Comparison of ENCODE assay signal across 32 cellular contexts in genomic region chr16:1950047-1950446, GRCh38. TPM values are rescaled to one million over a fixed set of nuclear protein-coding genes. Genes with fewer than 3 reads are reported as not detected.
DNase-seq lines count a peak whose midpoint lies in the region; ATAC-seq and TF ChIP-seq lines count a peak whose summit lies in the region.
"Had no signal": no experiment of that assay in that cellular context is flagged by ENCODE, and none has a peak within 500 bp of the region (broad histone marks: within the 10 kb centered on the region; RNA-seq: fewer than 3 reads in every experiment).

No MANE protein-coding gene starts in this region.

- DNase-seq in Panc1 (ENCODE audit: low read depth, low spot score): no peak
- DNase-seq in esophagus squamous epithelium (lab: John Stamatoyannopoulos, UW): no peak
- DNase-seq in islet precursor cell: peak; percentile 46
- peak in 1 of 2 donors; percentile 86 for DNase-seq in gastrocnemius medialis
- DNase-seq in cortex of kidney (lab: John Stamatoyannopoulos, UW): no peak
- DNase-seq: activated CD4-positive, alpha-beta memory T cell treated with anti-CD3 and anti-CD28 coated beads, Interleukin-2, amount 10 ng/mL, durations not matched to agents 7 days and 5 days; activated CD8-positive, alpha-beta memory T cell treated with anti-CD3 and anti-CD28 coated beads, Interleukin-2, amount 50 U/mL, for 48 hours; activated naive CD4-positive, alpha-beta T cell treated with anti-CD3 and anti-CD28 coated beads, Interleukin-2, amount 10 ng/mL, durations not matched to agents 7 days and 5 days; amniotic stem cell; Caco-2; caudate nucleus; DMS79 treated with DMSO at 0.1 percent for 48 hours; GF-D8; mesendoderm; naive B cell; NCI-H1417; NCI-H2029 treated with DMSO at 0.1 percent for 48 hours; NCI-H2227 treated with DMSO at 0.1 percent for 48 hours; NCI-H69; T-helper 1 cell had no signal

- POLR2A ChIA-PET in Panc1 (lab: Charles Lee): no interaction called here

- TF ChIP-seq POLR2A in esophagus squamous epithelium (IDR thresholded peaks at IDR 0.05) (no peak), gastrocnemius medialis (IDR thresholded peaks at IDR 0.05) (no peak)

- CTCF ChIA-PET in Panc1 (lab: Charles Lee): no interaction called here

- TF ChIP-seq CTCF in Panc1 (IDR thresholded peaks at IDR 0.05): no peak
- peak in 1 of 6 experiments; percentile 15 for TF ChIP-seq CTCF in esophagus squamous epithelium (IDR thresholded peaks at IDR 0.05)
- TF ChIP-seq CTCF in gastrocnemius medialis (IDR thresholded peaks at IDR 0.05 in 4 of 5, conservative IDR thresholded peaks at IDR 0.05 in 1 of 5): no peak

- ATAC-seq in Panc1 (peak; percentile 58), gastrocnemius medialis (peak; percentile 46 to 57), HG02938 (IDR thresholded peaks at IDR 0.05; ENCODE audit: unreplicated experiment) (no peak), GM18870 (IDR thresholded peaks at IDR 0.05; ENCODE audit: unreplicated experiment) (no peak)

- in situ Hi-C loops in Panc1 (cut with HindIII; ENCODE audit: low pct_unique_long_range_greater_than_20kb, low sequenced_read_pairs): no loop called here
- in situ Hi-C loops in gastrocnemius medialis (cut with MboI; ENCODE audit: low sequenced_read_pairs in 4 of 4): no loop called here

- no peaks in the 10 kb centered on the region for H3K36me3 ChIP-seq in Panc1 (ENCODE audit: control insufficient read depth, insufficient read depth, low read length)
- H3K36me3 ChIP-seq in esophagus squamous epithelium: no peaks in the 10 kb centered on the region
- H3K36me3 ChIP-seq in gastrocnemius medialis: no peaks in the 10 kb centered on the region
- H3K36me3 ChIP-seq: BLaER1 treated with 17β-estradiol and CSF1 and Interleukin-3, amounts not matched to agents 10 nM and 100 nM; tibial nerve had no signal

- no TSS peak for BruUV-seq in Panc1 (replicated peaks; lab: Mats Ljungman, UMichigan)

- no peaks in the 10 kb centered on the region for H3K4me1 ChIP-seq in Panc1 (ENCODE audit: control insufficient read depth, insufficient read depth, low read length)
- peaks cover 0 to 23% (median 10%) of the 10 kb centered on the region in 3 donors for H3K4me1 ChIP-seq in esophagus squamous epithelium
- peaks cover 39 to 83% of the 10 kb centered on the region in 2 donors for H3K4me1 ChIP-seq in gastrocnemius medialis
- H3K4me1 ChIP-seq: BLaER1 treated with 17β-estradiol and CSF1 and Interleukin-3, amounts not matched to agents 10 nM and 100 nM; Caco-2; tibial nerve had no signal

- no peaks in the 10 kb centered on the region for H3K9me3 ChIP-seq in Panc1 (ENCODE audit: control insufficient read depth, insufficient read depth, low read depth, low read length)
- H3K9me3 ChIP-seq in esophagus squamous epithelium: no peaks in the 10 kb centered on the region
- no peaks in the 10 kb centered on the region for H3K9me3 ChIP-seq in gastrocnemius medialis
- H3K9me3 ChIP-seq: BLaER1 treated with 17β-estradiol and CSF1 and Interleukin-3, amounts not matched to agents 10 nM and 100 nM; Caco-2; tibial nerve had no signal

- H3K4me3 ChIP-seq in Panc1 (ENCODE audit: low read depth in 2 of 2, low read length in 2 of 2): no peak overlapping the region
- H3K4me3 ChIP-seq in esophagus squamous epithelium: no peak overlapping the region
- H3K4me3 ChIP-seq in gastrocnemius medialis: peak overlapping the region in 2 of 4 donors; percentile 6 to 7
- H3K4me3 ChIP-seq: BLaER1 treated with 17β-estradiol and CSF1 and Interleukin-3, amounts not matched to agents 10 nM and 100 nM; tibial nerve had no signal

- intact Hi-C loops in Panc1 (cut with micrococcal nuclease; ENCODE audit: unreplicated experiment): no loop called here
- intact Hi-C loops in esophagus squamous epithelium (cut with DNase I): no loop called here
- intact Hi-C loops in gastrocnemius medialis (cut with DNase I; ENCODE audit: low total_unique reads): no loop called here

- no peak overlapping the region for H3K27ac ChIP-seq in Panc1 (ENCODE audit: low read length)
- H3K27ac ChIP-seq in esophagus squamous epithelium: peak overlapping the region in 3 of 4 donors; percentile 29 to 58 (median 39)
- peak overlapping the region; percentile 95 to 100 (median 98) for H3K27ac ChIP-seq in gastrocnemius medialis
- H3K27ac ChIP-seq: BLaER1 treated with 17β-estradiol and CSF1 and Interleukin-3, amounts not matched to agents 10 nM and 100 nM; KMS-11; tibial nerve had no signal

- H3K27me3 ChIP-seq in Panc1 (ENCODE audit: control insufficient read depth, insufficient read depth, low read length) (no peaks in the 10 kb centered on the region), esophagus squamous epithelium (no peaks in the 10 kb centered on the region), gastrocnemius medialis (no peaks in the 10 kb centered on the region)
- H3K27me3 ChIP-seq: BLaER1 treated with 17β-estradiol and CSF1 and Interleukin-3, amounts not matched to agents 10 nM and 100 nM; tibial nerve had no signal

- 33 to 45% methylated on average over 2 to 6 of the region's 7 CpGs for WGBS in esophagus squamous epithelium, 2 donors

RNA-seq across cellular contexts. Expression of gene RPL3L, which starts 4.4 kb away (rescaled TPM):
- total RNA-seq in Panc1 (2021; ENCODE audit: unreplicated experiment) (0.26 TPM), esophagus squamous epithelium (not detected), gastrocnemius medialis (100 to 1,000 TPM; 116 to 354 (median 188) TPM)
- polyA plus RNA-seq in Panc1 (2012; ENCODE audit: insufficient read length): not detected
- total RNA-seq: activated CD4-positive, alpha-beta memory T cell treated with anti-CD3 and anti-CD28 coated beads, Interleukin-2, amount 10 ng/mL, durations not matched to agents 7 days and 5 days; Caco-2; endodermal cell; fibroblast of lung; glomerular endothelial cell; kidney epithelial cell; pulmonary artery endothelial cell; SK-MEL-5; tibial nerve had no signal
- polyA plus RNA-seq: AG04450, fibroblast of lung had no signal

RNA-seq across cellular contexts. Expression of gene MSRB1, which starts 7.0 kb away (rescaled TPM):
- total RNA-seq in Panc1 (2021; ENCODE audit: unreplicated experiment): 25.3 TPM
- 44.3 TPM for polyA plus RNA-seq in Panc1 (2012; ENCODE audit: insufficient read length)
- total RNA-seq in esophagus squamous epithelium: 10 to 100 TPM; 20.1 to 36.4 (median 21.0) TPM
- 10 to 100 TPM; 16.7 to 40.7 (median 35.2) TPM for total RNA-seq in gastrocnemius medialis

RNA-seq across cellular contexts. Expression of gene NDUFB10, which starts 9.3 kb away (rescaled TPM):
- 287 TPM for total RNA-seq in Panc1 (2021; ENCODE audit: unreplicated experiment)
- 493 TPM for polyA plus RNA-seq in Panc1 (2012; ENCODE audit: insufficient read length)
- 100 to 1,000 TPM; 172 to 215 (median 189) TPM for total RNA-seq in esophagus squamous epithelium
- 1,000 to 10,000 TPM in 1 of 4 donors, 100 to 1,000 TPM in 3; 530 to 1,014 (median 743) TPM for total RNA-seq in gastrocnemius medialis

RNA-seq across cellular contexts. Expression of gene RPS2, which starts 14.6 kb away (rescaled TPM):
- total RNA-seq in Panc1 (2021; ENCODE audit: unreplicated experiment) (2,794 TPM), esophagus squamous epithelium (1,000 to 10,000 TPM; 1,980 to 2,837 (median 2,292) TPM), gastrocnemius medialis (1,000 to 10,000 TPM; 1,162 to 1,876 (median 1,684) TPM)
- polyA plus RNA-seq in Panc1 (2012; ENCODE audit: insufficient read length): 3,901 TPM

RNA-seq across cellular contexts. Expression of gene RNF151, which starts 16.6 kb away (rescaled TPM):
- not detected for total RNA-seq in Panc1 (2021; ENCODE audit: unreplicated experiment)
- not detected for polyA plus RNA-seq in Panc1 (2012; ENCODE audit: insufficient read length)
- total RNA-seq in esophagus squamous epithelium: not detected
- not detected for total RNA-seq in gastrocnemius medialis
- total RNA-seq: activated CD4-positive, alpha-beta memory T cell treated with anti-CD3 and anti-CD28 coated beads, Interleukin-2, amount 10 ng/mL, durations not matched to agents 7 days and 5 days; Caco-2; fibroblast of lung; glomerular endothelial cell; kidney epithelial cell; pulmonary artery endothelial cell; SK-MEL-5; tibial nerve had no signal
- polyA plus RNA-seq: AG04450, fibroblast of lung had no signal

Comparison
In these comparisons a context has a peak if more than half of its experiments do, and no peak if none do; other contexts are left out.
1. ATAC-seq: peak in Panc1 (single experiment) and gastrocnemius medialis (2 of 2); none in HG02938 (single experiment) and GM18870 (single experiment).
2. RNA of gene RPL3L, which starts 4.4 kb away (total RNA-seq): 116 to 354 TPM in gastrocnemius medialis; 0.26 TPM in Panc1 (single experiment) and not detected in esophagus squamous epithelium; every median in the first group is over 10 times any median in the second.